ENCODE assay signal across 3 cellular contexts in the genomic region with DNA sequence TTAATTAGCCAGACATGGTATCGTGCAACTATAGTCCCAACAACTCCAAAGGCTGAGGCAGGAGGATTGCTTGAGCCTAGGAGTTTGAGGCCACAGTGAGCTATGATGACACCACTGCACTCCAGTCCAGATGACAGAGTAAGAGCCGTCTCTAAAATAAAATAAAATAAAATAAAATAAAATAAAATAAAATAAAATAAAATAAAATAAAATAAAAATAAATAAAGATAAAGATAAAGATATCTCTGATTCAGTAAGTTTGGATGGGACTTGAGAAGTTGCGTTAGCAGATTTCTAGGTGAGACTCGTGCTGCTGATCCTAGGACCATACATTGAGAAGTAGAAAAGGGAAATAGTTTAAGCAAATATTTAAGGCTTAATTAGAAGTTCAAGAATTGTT.
"Had no signal": no experiment of that assay in that cellular context is flagged by ENCODE, and none has a peak within 500 bp of the region (broad histone marks: within the 10 kb centered on the region; RNA-seq: fewer than 3 reads in every experiment).

No MANE protein-coding gene starts in this region.

- DNase-seq: GDM1, GF-D8 had no signal

- ATAC-seq: GM12878 had no signal
